1 cellular context compared by ENCODE assay signal in the genomic region with DNA sequence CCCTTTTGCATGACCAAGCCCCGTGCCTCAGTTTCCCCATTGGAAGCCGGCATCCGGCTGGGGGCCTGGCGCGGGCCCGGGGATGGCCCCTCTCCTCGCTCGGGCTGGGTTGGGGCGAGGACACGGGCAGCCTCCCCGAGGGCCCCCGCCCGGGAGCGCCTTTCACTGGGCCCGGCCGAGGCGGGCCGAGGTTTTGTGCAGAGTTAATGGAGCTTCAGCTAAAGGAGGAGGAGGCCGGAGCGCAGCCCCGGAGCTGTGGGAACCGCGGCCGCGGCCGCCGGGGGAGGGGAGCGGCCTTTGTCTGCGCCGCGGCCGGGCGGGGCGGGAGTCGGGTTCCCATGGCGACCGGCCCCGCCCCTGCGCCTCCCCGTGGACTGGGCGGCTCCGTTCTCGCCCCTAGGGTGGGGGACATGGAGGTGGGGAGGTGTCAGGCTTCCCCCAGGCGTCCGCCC.
TF ChIP-seq lines count a peak whose summit lies in the region.

No MANE protein-coding gene starts in this region.

TF ChIP-seq in A549, 52 proteins besides CTCF, POLR2A, EP300 and RAD21 (continued from another document):
- no peak for TF ChIP-seq PBX3 (IDR thresholded peaks at IDR 0.05)
- no peak for TF ChIP-seq RNF2 (IDR thresholded peaks at IDR 0.05; ENCODE audit: borderline replicate concordance, low read depth)
- no peak for TF ChIP-seq CBX8 (IDR thresholded peaks at IDR 0.05)
- no peak for TF ChIP-seq TP53 (CRISPR knock-in tag; IDR thresholded peaks at IDR 0.05)
- TF ChIP-seq ZC3H11A (IDR thresholded peaks at IDR 0.05): no peak
